14 cellular contexts compared by ENCODE assay signal in the genomic region with DNA sequence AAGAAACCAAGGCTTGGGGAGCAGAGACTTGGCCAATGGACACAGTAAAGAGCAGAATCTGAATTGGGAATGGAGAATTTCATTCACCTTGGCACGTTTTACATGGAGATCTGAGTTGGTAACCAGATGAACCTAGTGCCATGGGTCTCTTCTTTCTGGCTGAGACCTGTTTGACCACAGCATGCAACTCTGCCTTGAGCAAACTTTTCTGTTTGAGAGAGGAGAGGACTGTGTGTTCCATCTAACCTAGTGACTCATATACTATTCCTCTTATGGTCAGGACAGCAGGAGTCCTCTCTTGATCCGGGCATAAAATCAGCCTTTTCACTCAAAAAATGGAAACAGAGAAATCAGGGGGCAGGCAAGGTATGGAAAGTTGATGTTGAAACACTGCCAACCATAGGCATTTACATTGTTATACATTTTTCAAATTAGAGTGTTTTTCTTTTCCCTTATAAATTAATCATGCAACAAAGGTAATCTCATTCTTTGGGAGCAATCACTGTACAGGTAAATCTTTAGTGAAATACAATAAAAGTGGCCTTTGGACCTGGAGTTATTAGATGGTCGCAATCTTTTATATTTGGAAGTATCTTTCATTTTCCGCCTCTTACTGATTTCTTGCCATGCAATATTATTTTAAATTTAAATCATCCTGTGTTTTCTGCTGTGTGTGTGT.
DNase-seq lines count a peak whose midpoint lies in the region; ATAC-seq, FAIRE-seq and TF ChIP-seq lines count a peak whose summit lies in the region.
"Had no signal": no experiment of that assay in that cellular context is flagged by ENCODE, and none has a peak within 500 bp of the region (broad histone marks: within the 10 kb centered on the region; RNA-seq: fewer than 3 reads in every experiment).

No MANE protein-coding gene starts in this region.

- H3K4me1 ChIP-seq in smooth muscle cell (ENCODE audit: low read depth) = peaks cover 5% of the 10 kb centered on the region

- no peaks in the 10 kb centered on the region for H4K20me1 ChIP-seq in smooth muscle cell (ENCODE audit: low read depth)

- H3K4me2 ChIP-seq in smooth muscle cell = peak overlapping the region; percentile 35

- peak; percentile 89 for DNase-seq in LHCN-M2 (ENCODE audit: low read depth)
- peak; percentile 34 for DNase-seq in brain microvascular endothelial cell
- no peak for DNase-seq in smooth muscle cell (lab: John Stamatoyannopoulos, UW; ENCODE audit: unreplicated experiment)
- no peak for DNase-seq in AG08395 (ENCODE audit: low spot score)
- no peak for DNase-seq in activated effector memory CD4-positive, alpha-beta T cell treated with anti-CD3 and anti-CD28 coated beads, Interleukin-2, amount 50 U/mL, for 16 hours
- DNase-seq in activated T-cell treated with anti-CD3 and anti-CD28 coated beads for 4 hours = no peak
- DNase-seq: activated CD4-positive, alpha-beta T cell treated with anti-CD3 and anti-CD28 coated beads, Interleukin-2, amount 50 U/mL, for 48 hours; pancreas; Peyer's patch had no signal

- H3K4me3 ChIP-seq in brain microvascular endothelial cell (ENCODE audit: low read depth, low read length) (no peak overlapping the region), smooth muscle cell (no peak overlapping the region)
- H3K4me3 ChIP-seq: BLaER1 treated with 17β-estradiol and CSF1 and Interleukin-3, amounts not matched to agents 10 nM and 100 nM; pancreas; Peyer's patch had no signal

- ATAC-seq in GM19463 (IDR thresholded peaks at IDR 0.05; ENCODE audit: unreplicated experiment) = no peak
- ATAC-seq: activated T-helper 17 cell treated with anti-CD3 and anti-CD28 coated beads, Interleukin-2, amount 50 U/mL, for 72 hours had no signal

- H3K9ac ChIP-seq in smooth muscle cell (ENCODE audit: low read depth) = no peak overlapping the region
- H3K9ac ChIP-seq: BLaER1 treated with 17β-estradiol and CSF1 and Interleukin-3, amounts not matched to agents 10 nM and 100 nM had no signal

- no peak overlapping the region for H2AFZ ChIP-seq in smooth muscle cell (ENCODE audit: low read depth)

- TF ChIP-seq CTCF in brain microvascular endothelial cell (IDR thresholded peaks at IDR 0.05; ENCODE audit: low read depth, low read length, missing control alignments) (no peak), smooth muscle cell (IDR thresholded peaks at IDR 0.05; ENCODE audit: borderline replicate concordance, insufficient read depth, poor library complexity, severe bottlenecking) (no peak)

- peak; percentile 17 for FAIRE-seq in islet of Langerhans (lab: Jason Lieb, UNC)
- FAIRE-seq: GM12891, pancreas had no signal

- H3K36me3 ChIP-seq in brain microvascular endothelial cell (replicated peaks) (no peaks in the 10 kb centered on the region), smooth muscle cell (ENCODE audit: low read depth) (no peaks in the 10 kb centered on the region)
- H3K36me3 ChIP-seq: pancreas, Peyer's patch had no signal

- WGBS in smooth muscle cell (ENCODE audit: low lambda C conversion rate) = 74% methylated on average over 4 of the region's 4 CpGs

- H3F3A ChIP-seq in smooth muscle cell (ENCODE audit: low read depth) = no peaks in the 10 kb centered on the region

- H3K27me3 ChIP-seq in brain microvascular endothelial cell (replicated peaks) (no peaks in the 10 kb centered on the region), smooth muscle cell (ENCODE audit: low read depth) (no peaks in the 10 kb centered on the region)
- H3K27me3 ChIP-seq: BLaER1 treated with 17β-estradiol and CSF1 and Interleukin-3, amounts not matched to agents 10 nM and 100 nM; Peyer's patch had no signal

- H3K9me3 ChIP-seq in smooth muscle cell (replicated peaks; ENCODE audit: low read depth) = no peaks in the 10 kb centered on the region
- H3K9me3 ChIP-seq: BLaER1 treated with 17β-estradiol and CSF1 and Interleukin-3, amounts not matched to agents 10 nM and 100 nM; pancreas; Peyer's patch had no signal

- no peaks in the 10 kb centered on the region for H3K79me2 ChIP-seq in smooth muscle cell (ENCODE audit: low read depth)

- in situ Hi-C loops in brain microvascular endothelial cell (cut with HindIII; ENCODE audit: low pct_ligation_motif_present, low sequenced_read_pairs) = no loop called here

- H3K27ac ChIP-seq in brain microvascular endothelial cell (peak overlapping the region; percentile 41), smooth muscle cell (ENCODE audit: low read depth) (peak overlapping the region; percentile 79)
- H3K27ac ChIP-seq: BLaER1 treated with 17β-estradiol and CSF1 and Interleukin-3, amounts not matched to agents 10 nM and 100 nM; pancreas had no signal

Comparison
In these comparisons a context has a peak if more than half of its experiments do, and no peak if none do; other contexts are left out.
1. DNase-seq: peak in LHCN-M2 (single experiment) and brain microvascular endothelial cell (single experiment); none in smooth muscle cell (single experiment), AG08395 (single experiment), activated effector memory CD4-positive, alpha-beta T cell treated with anti-CD3 and anti-CD28 coated beads, Interleukin-2, amount 50 U/mL, for 16 hours (single experiment) and activated T-cell treated with anti-CD3 and anti-CD28 coated beads for 4 hours (single experiment).